Comparison of ENCODE assay signal across 10 cellular contexts in genomic region chr4:67684839-67685531, GRCh38. TPM values are rescaled to one million over a fixed set of nuclear protein-coding genes. Genes with fewer than 3 reads are reported as not detected.
DNase-seq lines count a peak whose midpoint lies in the region; ATAC-seq, FAIRE-seq and TF ChIP-seq lines count a peak whose summit lies in the region.
"Had no signal": no experiment of that assay in that cellular context is flagged by ENCODE, and none has a peak within 500 bp of the region (broad histone marks: within the 10 kb centered on the region; RNA-seq: fewer than 3 reads in every experiment).

No MANE protein-coding gene starts in this region.

- peak overlapping the region; percentile 62 for H3K27ac Mint-ChIP-seq in activated T-cell treated with anti-CD3 and anti-CD28 coated beads, Interleukin-2, amount 50 U/mL, for 72 hours
- peak overlapping the region; percentile 63 for H3K27ac Mint-ChIP-seq in astrocyte (ENCODE audit: unreplicated experiment)
- no peak overlapping the region for H3K27ac Mint-ChIP-seq in Calu3 (ENCODE audit: unreplicated experiment)

- H3K9me3 ChIP-seq in astrocyte (ENCODE audit: insufficient read depth, low read depth, low read length) = no peaks in the 10 kb centered on the region
- H3K9me3 ChIP-seq in smooth muscle cell (replicated peaks; ENCODE audit: low read depth) = no peaks in the 10 kb centered on the region

- H3K4me2 ChIP-seq in astrocyte (ENCODE audit: low read length) (no peak overlapping the region), smooth muscle cell (peak overlapping the region; percentile 29)

- H3K27ac ChIP-seq in astrocyte (ENCODE audit: low read depth, low read length) = no peak overlapping the region
- H3K27ac ChIP-seq in smooth muscle cell (ENCODE audit: low read depth) = peak overlapping the region; percentile 80

- peak overlapping the region in 1 of 2 donors; percentile 61 for H3K4me3 Mint-ChIP-seq in activated T-cell treated with anti-CD3 and anti-CD28 coated beads, Interleukin-2, amount 50 U/mL, for 72 hours
- H3K4me3 Mint-ChIP-seq in astrocyte (ENCODE audit: unreplicated experiment) (no peak overlapping the region), Calu3 (ENCODE audit: low read depth, unreplicated experiment) (no peak overlapping the region)

- TF ChIP-seq CTCF in astrocyte (IDR thresholded peaks at IDR 0.05; ENCODE audit: insufficient read depth, low read depth, low read length) (no peak), smooth muscle cell (IDR thresholded peaks at IDR 0.05; ENCODE audit: borderline replicate concordance, insufficient read depth, poor library complexity, severe bottlenecking) (no peak), Calu3 (IDR thresholded peaks at IDR 0.05; ENCODE audit: unreplicated experiment) (no peak)

- BruUV-seq in Calu3 (replicated peaks; lab: Mats Ljungman, UMichigan) = no TSS peak

- H3K9ac ChIP-seq in astrocyte (ENCODE audit: low read length) (no peak overlapping the region), smooth muscle cell (ENCODE audit: low read depth) (no peak overlapping the region)

- H3K79me2 ChIP-seq in astrocyte (ENCODE audit: insufficient read depth, low read length) (peaks cover 64% of the 10 kb centered on the region), smooth muscle cell (ENCODE audit: low read depth) (peaks cover 50% of the 10 kb centered on the region)

- peaks cover 6% of the 10 kb centered on the region for H3F3A ChIP-seq in smooth muscle cell (ENCODE audit: low read depth)

- H3K4me3 ChIP-seq in astrocyte (ENCODE audit: insufficient read depth, low read depth, low read length) = no peak overlapping the region
- H3K4me3 ChIP-seq in smooth muscle cell = no peak overlapping the region

- H2AFZ ChIP-seq in astrocyte (ENCODE audit: low read depth, low read length) = no peak overlapping the region
- no peak overlapping the region for H2AFZ ChIP-seq in smooth muscle cell (ENCODE audit: low read depth)

- FAIRE-seq in astrocyte (lab: Jason Lieb, UNC) = peak; percentile 75

- H3K27me3 Mint-ChIP-seq in activated T-cell treated with anti-CD3 and anti-CD28 coated beads, Interleukin-2, amount 50 U/mL, for 72 hours (ENCODE audit: low read depth) = no peaks in the 10 kb centered on the region
- H3K27me3 Mint-ChIP-seq in astrocyte (ENCODE audit: low read depth, unreplicated experiment) (no peaks in the 10 kb centered on the region), Calu3 (ENCODE audit: unreplicated experiment) (no peaks in the 10 kb centered on the region)
- H3K27me3 Mint-ChIP-seq: naive B cell had no signal

- 100% methylated on average over 1 of the region's 1 CpG for WGBS in smooth muscle cell (ENCODE audit: low lambda C conversion rate)

- H3K9me3 Mint-ChIP-seq in activated T-cell treated with anti-CD3 and anti-CD28 coated beads, Interleukin-2, amount 50 U/mL, for 72 hours = no peaks in the 10 kb centered on the region
- H3K9me3 Mint-ChIP-seq in astrocyte (ENCODE audit: unreplicated experiment) (no peaks in the 10 kb centered on the region), Calu3 (ENCODE audit: low read depth, unreplicated experiment) (no peaks in the 10 kb centered on the region)
- H3K9me3 Mint-ChIP-seq: naive B cell had no signal

- H3K36me3 Mint-ChIP-seq in activated T-cell treated with anti-CD3 and anti-CD28 coated beads, Interleukin-2, amount 50 U/mL, for 72 hours (ENCODE audit: insufficient read depth in 2 of 2) = peaks cover 6 to 15% of the 10 kb centered on the region in 2 donors
- H3K36me3 Mint-ChIP-seq in astrocyte (ENCODE audit: low read depth, unreplicated experiment) (peaks cover 10% of the 10 kb centered on the region), Calu3 (ENCODE audit: insufficient read depth, unreplicated experiment) (peaks cover 8% of the 10 kb centered on the region)

- intact Hi-C loops in Calu3 (cut with micrococcal nuclease; ENCODE audit: unreplicated experiment) = no loop called here

- peaks cover 8% of the 10 kb centered on the region for H3K36me3 ChIP-seq in astrocyte (ENCODE audit: insufficient read depth, low read length)
- peaks cover 10% of the 10 kb centered on the region for H3K36me3 ChIP-seq in smooth muscle cell (ENCODE audit: low read depth)

- peak in 1 of 2 donors; percentile 95 for ATAC-seq in activated T-cell treated with anti-CD3 and anti-CD28 coated beads, Interleukin-2, amount 50 U/mL, for 72 hours (replicated peaks in 1 of 2)
- ATAC-seq in HG03139 (IDR thresholded peaks at IDR 0.05; ENCODE audit: unreplicated experiment) (peak; percentile 60), GM18867 (IDR thresholded peaks at IDR 0.05; ENCODE audit: unreplicated experiment) (no peak), GM18517 (IDR thresholded peaks at IDR 0.05; ENCODE audit: unreplicated experiment) (no peak)

- H4K20me1 ChIP-seq in astrocyte (ENCODE audit: insufficient read depth, low read length) (peaks cover 18% of the 10 kb centered on the region), smooth muscle cell (ENCODE audit: low read depth) (peaks cover 4% of the 10 kb centered on the region)

- CTCF ChIA-PET in Calu3 (lab: Charles Lee) = no interaction called here

- H3K4me1 Mint-ChIP-seq in activated T-cell treated with anti-CD3 and anti-CD28 coated beads, Interleukin-2, amount 50 U/mL, for 72 hours (ENCODE audit: low read depth) = peaks cover 28% of the 10 kb centered on the region
- H3K4me1 Mint-ChIP-seq in astrocyte (ENCODE audit: low read depth, unreplicated experiment) (peaks cover 30% of the 10 kb centered on the region), Calu3 (ENCODE audit: low read depth, unreplicated experiment) (no peaks in the 10 kb centered on the region)

- H3K27me3 ChIP-seq in astrocyte (ENCODE audit: insufficient read depth, low read length) (no peaks in the 10 kb centered on the region), smooth muscle cell (ENCODE audit: low read depth) (no peaks in the 10 kb centered on the region)

- H3K4me1 ChIP-seq in astrocyte (ENCODE audit: insufficient read depth, low read length) (peaks cover 5% of the 10 kb centered on the region), smooth muscle cell (ENCODE audit: low read depth) (peaks cover 6% of the 10 kb centered on the region)

- DNase-seq in activated T-cell treated with anti-CD3 and anti-CD28 coated beads, Interleukin-2, amount 50 U/mL, for 72 hours = no peak
- DNase-seq in activated T-cell treated with anti-CD3 and anti-CD28 coated beads, Interleukin-2, amount 50 U/mL, for 1 hour = no peak
- DNase-seq in astrocyte (ENCODE audit: low read depth) (peak; percentile 4), smooth muscle cell (lab: John Stamatoyannopoulos, UW; ENCODE audit: unreplicated experiment) (no peak), Calu3 (no peak)
- DNase-seq: naive B cell; stimulated activated naive CD4-positive, alpha-beta T cell treated with Interleukin-2 at 50 U/mL for 16 hours had no signal

RNA-seq across cellular contexts. Expression of gene UBA6, which starts 16.0 kb away (rescaled TPM):
- 10 to 100 TPM; 88.4 to 98.6 TPM for total RNA-seq in activated T-cell treated with anti-CD3 and anti-CD28 coated beads, Interleukin-2, amount 50 U/mL, for 72 hours
- 141 and 142 TPM in 2 replicates for total RNA-seq in astrocyte
- 252 and 271 TPM in 2 replicates for total RNA-seq in smooth muscle cell
- 15.7 and 17.0 TPM in 2 replicates for polyA plus RNA-seq in smooth muscle cell
- 66.1 and 70.7 TPM in 2 replicates for total RNA-seq in Calu3 (2022)
